In the genomic region with DNA sequence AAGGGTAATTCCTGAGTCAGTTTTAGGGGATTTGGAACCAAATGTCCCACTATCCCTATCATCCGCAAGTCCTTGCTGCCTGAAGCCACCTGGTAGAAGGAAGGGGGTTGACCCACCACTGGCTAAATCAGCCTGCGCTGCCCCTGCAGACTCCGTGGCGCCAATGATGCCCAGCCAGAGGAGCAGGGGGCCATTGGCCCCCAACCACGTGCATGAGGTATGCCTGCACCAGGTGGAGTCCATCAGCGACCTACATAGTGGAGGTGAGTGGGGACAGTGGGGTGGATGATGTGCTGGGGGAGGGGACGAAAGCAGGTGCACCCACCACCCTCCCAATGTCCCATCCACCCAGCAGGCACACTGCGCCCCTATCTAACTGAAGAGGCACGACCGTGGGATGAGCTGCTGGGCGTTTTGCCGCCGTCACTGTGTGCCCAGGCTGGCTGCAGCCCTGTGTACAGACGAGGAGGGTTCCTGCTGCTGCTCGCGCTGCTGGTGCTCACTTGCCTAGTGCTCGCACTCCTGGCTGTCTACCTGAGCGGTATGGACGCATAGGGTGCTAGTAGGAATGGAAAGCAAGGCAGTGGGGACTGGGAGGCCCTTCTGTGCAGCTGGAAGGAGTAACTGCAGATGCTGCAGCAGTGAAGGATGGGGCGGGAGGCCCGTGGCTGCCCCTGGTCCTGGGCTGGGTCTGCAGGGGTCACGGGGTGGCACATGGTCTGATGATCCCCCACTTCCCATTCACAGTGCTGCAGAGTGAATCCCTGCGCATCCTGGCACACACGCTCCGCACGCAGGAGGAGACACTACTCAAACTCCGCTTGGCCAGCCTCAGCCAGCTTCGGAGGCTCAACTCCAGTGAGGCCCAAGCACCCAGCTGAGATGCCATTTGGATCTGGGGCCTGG, we compare ENCODE assay signal across 23 cellular contexts. TPM values are rescaled to one million over a fixed set of nuclear protein-coding genes. Genes with fewer than 3 reads are reported as not detected.
"Had no signal": no experiment of that assay in that cellular context is flagged by ENCODE, and none has a peak within 500 bp of the region (broad histone marks: within the 10 kb centered on the region; RNA-seq: fewer than 3 reads in every experiment).

No MANE protein-coding gene starts in this region.

- H3K9me3 ChIP-seq: breast epithelium, gastroesophageal sphincter, neutrophil, stomach, thoracic aorta, upper lobe of right lung had no signal

- H3K27ac ChIP-seq: breast epithelium, gastroesophageal sphincter, neutrophil, stomach, thoracic aorta, upper lobe of right lung had no signal

- H3K36me3 ChIP-seq: breast epithelium had no signal

- H3K4me3 ChIP-seq: breast epithelium, gastroesophageal sphincter, stomach, thoracic aorta, upper lobe of right lung had no signal

- H3K27me3 ChIP-seq: breast epithelium, gastroesophageal sphincter, neutrophil, stomach, upper lobe of right lung had no signal

- H3K4me3 Mint-ChIP-seq: naive thymus-derived CD8-positive, alpha-beta T cell had no signal

- H3K9me3 Mint-ChIP-seq: naive thymus-derived CD8-positive, alpha-beta T cell had no signal

- H3K27me3 Mint-ChIP-seq: naive thymus-derived CD8-positive, alpha-beta T cell had no signal

- DNase-seq: activated CD4-positive, alpha-beta T cell treated with anti-CD3 and anti-CD28 coated beads, Interleukin-2, amount 50 U/mL, for 48 hours; activated CD4-positive, CD25-positive, alpha-beta regulatory T cell treated with anti-CD3 and anti-CD28 coated beads, Interleukin-2, amount 50 U/mL, for 72 hours; activated CD8-positive, alpha-beta memory T cell treated with anti-CD3 and anti-CD28 coated beads, Interleukin-2, amount 50 U/mL, for 4 hours; activated naive CD4-positive, alpha-beta T cell treated with Interleukin-2 at 50 U/mL for 16 hours; anterior cingulate cortex; dermis blood vessel endothelial cell; erythroblast; stimulated activated CD4-positive, alpha-beta T cell treated with anti-CD3 and anti-CD28 coated beads, Interleukin-15, amount 100 ng/mL, for 24 hours; stimulated activated CD4-positive, alpha-beta T cell treated with anti-CD3 and anti-CD28 coated beads, Interleukin-4, amount 100 ng/mL, for 4 hours; stimulated activated CD8-positive, alpha-beta memory T cell treated with anti-CD3 and anti-CD28 coated beads, Interleukin-4, amount 100 ng/mL, for 48 hours; stomach; upper lobe of right lung had no signal

- ATAC-seq: gastroesophageal sphincter; left lobe of liver; naive thymus-derived CD8-positive, alpha-beta T cell; SK-N-SH treated with all-trans-retinoic acid at 6 μM for 48 hours; upper lobe of right lung had no signal

RNA-seq across cellular contexts. Expression of gene LSMEM2, which starts 7.7 kb away (rescaled TPM):
- total RNA-seq: breast epithelium; chondrocyte; dermis blood vessel endothelial cell; gastroesophageal sphincter; left lobe of liver; naive thymus-derived CD8-positive, alpha-beta T cell; renal cortical epithelial cell; stomach; T-helper 1 cell treated with Interleukin-12 subunit alpha and Interleukin-12 subunit beta and Interleukin-4 antibody, amounts not matched to agents 30 ng/mL and 1 ng/mL, for 36 hours; thoracic aorta; upper lobe of right lung had no signal
- polyA plus RNA-seq: keratinocyte had no signal
